In the genomic region with DNA sequence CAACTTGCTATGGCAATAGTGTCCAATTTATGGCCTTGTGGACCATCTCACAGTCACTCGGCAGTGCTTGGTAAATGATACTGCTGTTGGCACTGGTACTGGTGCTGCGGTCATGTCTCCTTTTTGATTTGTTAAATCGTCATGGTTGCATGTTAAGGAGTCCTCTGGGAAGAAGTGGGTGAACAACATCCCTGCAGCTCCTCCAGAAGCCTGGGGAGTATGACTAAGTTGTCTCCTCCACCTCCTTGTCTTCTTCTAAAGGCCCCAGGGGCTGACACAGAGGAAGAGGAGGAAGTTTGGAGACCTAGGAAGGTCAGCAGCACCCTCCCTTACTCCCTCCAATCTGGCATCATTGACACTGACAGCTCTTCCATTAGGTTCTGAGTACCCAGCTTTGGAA, we compare ENCODE assay signal across 1 cellular context.
TF ChIP-seq lines count a peak whose summit lies in the region.

No MANE protein-coding gene starts in this region.

TF ChIP-seq in H1, 55 proteins besides CTCF, POLR2A, EP300 and RAD21:
- TF ChIP-seq KDM4A (IDR thresholded peaks at IDR 0.05; ENCODE audit: low read depth, low read length, severe bottlenecking) (no peak), TCF12 (IDR thresholded peaks at IDR 0.05; ENCODE audit: low read depth, low read length) (no peak), SP1 (IDR thresholded peaks at IDR 0.05; ENCODE audit: low read depth, low read length) (no peak), ZNF274 (IDR thresholded peaks at IDR 0.05; ENCODE audit: borderline replicate concordance, extremely low read depth, low read length) (no peak), TAF1 (IDR thresholded peaks at IDR 0.05; ENCODE audit: low read depth, low read length) (no peak), NRF1 (IDR thresholded peaks at IDR 0.05; ENCODE audit: low read depth, low read length) (no peak), EGR1 (IDR thresholded peaks at IDR 0.05; ENCODE audit: borderline replicate concordance, low read depth, low read length) (no peak), SIN3A (conservative IDR thresholded peaks at IDR 0.05 in 1 of 2, IDR thresholded peaks at IDR 0.05 in 1 of 2; ENCODE audit: low read depth in 1 of 2, low read length in 2 of 2) (no peak), PHF8 (conservative IDR thresholded peaks at IDR 0.05; ENCODE audit: low read depth, low read length) (no peak), SAP30 (IDR thresholded peaks at IDR 0.05; ENCODE audit: insufficient read depth, insufficient replicate concordance, low read length) (no peak), KDM5A (IDR thresholded peaks at IDR 0.05; ENCODE audit: low read length) (no peak), CBX8 (IDR thresholded peaks at IDR 0.05; ENCODE audit: borderline replicate concordance, low read depth, low read length) (no peak), SIRT6 (IDR thresholded peaks at IDR 0.05; ENCODE audit: low read length) (no peak), NANOG (IDR thresholded peaks at IDR 0.05; ENCODE audit: insufficient read depth, low read depth, low read length, poor library complexity, severe bottlenecking) (no peak), FOSL1 (IDR thresholded peaks at IDR 0.05; ENCODE audit: insufficient read depth, low read depth, low read length) (no peak), CBX5 (IDR thresholded peaks at IDR 0.05; ENCODE audit: low read depth, low read length) (no peak), CHD2 (IDR thresholded peaks at IDR 0.05; ENCODE audit: low read length) (no peak)
- TF ChIP-seq, protein P1, sequence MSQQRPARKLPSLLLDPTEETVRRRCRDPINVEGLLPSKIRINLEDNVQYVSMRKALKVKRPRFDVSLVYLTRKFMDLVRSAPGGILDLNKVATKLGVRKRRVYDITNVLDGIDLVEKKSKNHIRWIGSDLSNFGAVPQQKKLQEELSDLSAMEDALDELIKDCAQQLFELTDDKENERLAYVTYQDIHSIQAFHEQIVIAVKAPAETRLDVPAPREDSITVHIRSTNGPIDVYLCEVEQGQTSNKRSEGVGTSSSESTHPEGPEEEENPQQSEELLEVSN (IDR thresholded peaks at IDR 0.05), result no peak
TF ChIP-seq in H1: peak in this region for 0.
